Comparison of ENCODE assay signal across 8 cellular contexts in genomic region chr5:150155258-150156032, GRCh38. TPM values are rescaled to one million over a fixed set of nuclear protein-coding genes. Genes with fewer than 3 reads are reported as not detected.
A peak's percentile ranks its signal among the peaks of the same experiment; 100 is the strongest.
DNase-seq lines count a peak whose midpoint lies in the region; ATAC-seq and TF ChIP-seq lines count a peak whose summit lies in the region.

PDGFRB (minus strand) TSS chr5:150155845; CDS start chr5:150137047, 18,798 bp downstream.

- CTCF ChIA-PET in AG04449 (lab: Yijun Ruan, JAX), result interaction anchor here (0.8 to 4.9 kb wide), 7 partner anchors 12 to 60 kb away, joined by 3 to 22 read pairs (median 4); no protein-coding TSS in a partner anchor

- no peak within 1 kb of the TSS for H3K4me2 ChIP-seq in parathyroid adenoma (ENCODE audit: low read length)

- H3K36me3 Mint-ChIP-seq in activated naive CD8-positive, alpha-beta T cell treated with anti-CD3 and anti-CD28 coated beads for 36 hours, result no peaks in the 10 kb centered on the region

- H3K4me3 ChIP-seq in AG04449 (ENCODE audit: low read depth, low read length), result peak within 1 kb of the TSS; percentile 74
- no peak within 1 kb of the TSS for H3K4me3 ChIP-seq in cardiac muscle cell
- no peak within 1 kb of the TSS for H3K4me3 ChIP-seq in parathyroid adenoma (ENCODE audit: low read depth, low read length)
- peak within 1 kb of the TSS; percentile 78 to 86 for H3K4me3 ChIP-seq in uterus

- no peaks in the 10 kb centered on the region for H3K9me3 ChIP-seq in cardiac muscle cell (ENCODE audit: low read depth)
- no peaks in the 10 kb centered on the region for H3K9me3 ChIP-seq in parathyroid adenoma (ENCODE audit: control insufficient read depth, low read length)
- no peaks in the 10 kb centered on the region for H3K9me3 ChIP-seq in uterus

- peak within 1 kb of the TSS; percentile 54 for H2AFZ ChIP-seq in parathyroid adenoma

- TF ChIP-seq CTCF in AG04449 (IDR thresholded peaks at IDR 0.05; ENCODE audit: insufficient read depth, low read length, missing control alignments), result no peak
- no peak for TF ChIP-seq CTCF in cardiac muscle cell (IDR thresholded peaks at IDR 0.05; ENCODE audit: low read depth, low read length)
- no peak for TF ChIP-seq CTCF in parathyroid adenoma (IDR thresholded peaks at IDR 0.05)
- TF ChIP-seq CTCF in uterus (IDR thresholded peaks at IDR 0.05), result peak in 1 of 4 experiments; percentile 25

- POLR2A ChIA-PET in AG04449 (lab: Yijun Ruan, JAX), result interaction anchor here (0.5 to 8.6 kb wide), 8 partner anchors 10 to 1527 kb away, joined by 3 to 115 read pairs (median 3); partner anchors contain the start of gene ARSI

- H3K36me3 ChIP-seq in cardiac muscle cell (no peaks in the 10 kb centered on the region), parathyroid adenoma (ENCODE audit: control insufficient read depth, insufficient read depth, low read length) (no peaks in the 10 kb centered on the region), uterus (no peaks in the 10 kb centered on the region)

- H3K9me3 Mint-ChIP-seq in activated naive CD8-positive, alpha-beta T cell treated with anti-CD3 and anti-CD28 coated beads for 36 hours, result no peaks in the 10 kb centered on the region

- H3K27me3 Mint-ChIP-seq in activated naive CD8-positive, alpha-beta T cell treated with anti-CD3 and anti-CD28 coated beads for 36 hours, result peaks cover 15% of the 10 kb centered on the region

- no peak within 1 kb of the TSS for H3K27ac Mint-ChIP-seq in activated naive CD8-positive, alpha-beta T cell treated with anti-CD3 and anti-CD28 coated beads for 36 hours

- H3K4me3 Mint-ChIP-seq in activated naive CD8-positive, alpha-beta T cell treated with anti-CD3 and anti-CD28 coated beads for 36 hours, result peak within 1 kb of the TSS; percentile 88

- no peaks in the 10 kb centered on the region for H3K79me2 ChIP-seq in parathyroid adenoma

- H3K4me1 ChIP-seq in cardiac muscle cell (ENCODE audit: low read depth) (no peaks in the 10 kb centered on the region), parathyroid adenoma (peaks cover 4% of the 10 kb centered on the region), uterus (peaks cover 0 to 22% of the 10 kb centered on the region in 2 donors)

- intact Hi-C loops in uterus (cut with DNase I; ENCODE audit: low total_unique reads), result no loop called here

- no peaks in the 10 kb centered on the region for H3K27me3 ChIP-seq in cardiac muscle cell
- no peaks in the 10 kb centered on the region for H3K27me3 ChIP-seq in parathyroid adenoma (ENCODE audit: control insufficient read depth, insufficient read depth, low read length)
- no peaks in the 10 kb centered on the region for H3K27me3 ChIP-seq in uterus

- peak; percentile 89 for TF ChIP-seq POLR2A in uterus (IDR thresholded peaks at IDR 0.05)

- peaks cover 7% of the 10 kb centered on the region for H3K4me1 Mint-ChIP-seq in activated naive CD8-positive, alpha-beta T cell treated with anti-CD3 and anti-CD28 coated beads for 36 hours

- no peak within 1 kb of the TSS for H3K9ac ChIP-seq in parathyroid adenoma

- H3K27ac ChIP-seq in cardiac muscle cell, result no peak within 1 kb of the TSS
- H3K27ac ChIP-seq in parathyroid adenoma, result peak within 1 kb of the TSS; percentile 49
- peak within 1 kb of the TSS; percentile 97 to 99 for H3K27ac ChIP-seq in uterus

- no peak for DNase-seq in AG04449 (ENCODE audit: low read depth, low spot score)
- peak; percentile 28 for DNase-seq in NCI-H510A treated with DMSO at 0.1 percent for 48 hours (lab: John Stamatoyannopoulos, UW)
- DNase-seq in activated naive CD8-positive, alpha-beta T cell treated with anti-CD3 and anti-CD28 coated beads for 36 hours, result peak; percentile 63
- peak; percentile 58 to 97 for DNase-seq in cardiac muscle cell (ENCODE audit: low read depth in 1 of 2, low spot score in 1 of 2)
- DNase-seq in uterus, result peak; percentile 94 to 97
- DNase-seq in activated CD4-positive, CD25-positive, alpha-beta regulatory T cell (lab: John Stamatoyannopoulos, UW), result no peak

- ATAC-seq in GM19023 (IDR thresholded peaks at IDR 0.05; ENCODE audit: unreplicated experiment), result peak; percentile 54

RNA-seq across cellular contexts. Expression of gene PDGFRB, which starts in this region (rescaled TPM):
- 1 to 10 TPM; 1.1 to 1.5 TPM for total RNA-seq in activated naive CD8-positive, alpha-beta T cell treated with anti-CD3 and anti-CD28 coated beads for 36 hours
- 4.2 and 5.4 TPM in 2 replicates for total RNA-seq in cardiac muscle cell
- 5.3 and 6.1 TPM in 2 replicates for polyA plus RNA-seq in cardiac muscle cell
- 100 to 1,000 TPM in 3 of 4 donors, 10 to 100 TPM in 1; 60.2 to 378 (median 235) TPM for total RNA-seq in uterus

Comparison
In these comparisons a context has a peak if more than half of its experiments do, and no peak if none do; other contexts are left out.
1. DNase-seq: peak in NCI-H510A treated with DMSO at 0.1 percent for 48 hours (single experiment), activated naive CD8-positive, alpha-beta T cell treated with anti-CD3 and anti-CD28 coated beads for 36 hours (single experiment), cardiac muscle cell (2 of 2) and uterus (2 of 2); none in AG04449 (single experiment) and activated CD4-positive, CD25-positive, alpha-beta regulatory T cell (0 of 4).
2. H3K4me3 ChIP-seq: peak in AG04449 (single experiment) and uterus (2 of 2); none in cardiac muscle cell (single experiment) and parathyroid adenoma (single experiment).